In genomic region chr3:126852536-126852935, GRCh38 we compare ENCODE assay signal across 34 cellular contexts.
A peak's percentile ranks its signal among the peaks of the same experiment; 100 is the strongest.
DNase-seq lines count a peak whose midpoint lies in the region; ATAC-seq, FAIRE-seq and TF ChIP-seq lines count a peak whose summit lies in the region.
"Had no signal": no experiment of that assay in that cellular context is flagged by ENCODE, and none has a peak within 500 bp of the region (broad histone marks: within the 10 kb centered on the region; RNA-seq: fewer than 3 reads in every experiment).

No MANE protein-coding gene starts in this region.

- no peak overlapping the region for H3K27ac Mint-ChIP-seq in activated CD4-positive, alpha-beta memory T cell treated with anti-CD3 and anti-CD28 coated beads, Interleukin-2, amount 10 ng/mL, durations not matched to agents 7 days and 5 days
- H3K27ac Mint-ChIP-seq in activated CD4-positive, alpha-beta memory T cell treated with anti-CD3 and anti-CD28 coated beads for 36 hours: no peak overlapping the region
- no peak overlapping the region for H3K27ac Mint-ChIP-seq in activated CD8-positive, alpha-beta T cell treated with anti-CD3 and anti-CD28 coated beads, Interleukin-2, amount 10 ng/mL, durations not matched to agents 7 days and 5 days
- H3K27ac Mint-ChIP-seq: activated naive CD4-positive, alpha-beta T cell treated with anti-CD3 and anti-CD28 coated beads, Interleukin-2, amount 50 U/mL, for 24 hours; CD14-positive monocyte; HFFc6; immature natural killer cell; T-helper 1 cell treated with Interleukin-12 subunit alpha and Interleukin-12 subunit beta and Interleukin-4 antibody, amounts not matched to agents 30 μg/mL and 1 μg/mL, for 36 hours had no signal

- H3K27ac ChIP-seq in H1 (ENCODE audit: low read depth, low read length) (no peak overlapping the region), neuronal stem cell (replicated peaks; ENCODE audit: low read length) (peak overlapping the region; percentile 30), stomach (no peak overlapping the region), gastrocnemius medialis (no peak overlapping the region)
- H3K27ac ChIP-seq: brain microvascular endothelial cell, left lung, PC-9, prostate gland, tibial nerve had no signal

- no peak overlapping the region for H3K4me2 ChIP-seq in H1 (ENCODE audit: insufficient read depth in 1 of 2, low read depth in 2 of 2, low read length in 2 of 2)
- no peak overlapping the region for H3K4me2 ChIP-seq in neuronal stem cell (ENCODE audit: insufficient read depth, low read length, poor library complexity, severe bottlenecking)
- H3K4me2 ChIP-seq: PC-9 had no signal

- no peaks in the 10 kb centered on the region for H3K79me2 ChIP-seq in H1 (ENCODE audit: control insufficient read depth in 1 of 2, insufficient read depth in 2 of 2, low read length in 2 of 2)

- H3K36me3 ChIP-seq in H1 (ENCODE audit: control insufficient read depth in 2 of 4, insufficient read depth in 4 of 4, low read length in 3 of 4) (no peaks in the 10 kb centered on the region), neuronal stem cell (replicated peaks in 1 of 2; ENCODE audit: control insufficient read depth in 2 of 2, insufficient read depth in 2 of 2, low read length in 2 of 2) (no peaks in the 10 kb centered on the region), stomach (no peaks in the 10 kb centered on the region), gastrocnemius medialis (no peaks in the 10 kb centered on the region)
- H3K36me3 ChIP-seq: brain microvascular endothelial cell, left lung, MG63, prostate gland had no signal

- no peak overlapping the region for H3K23ac ChIP-seq in H1 (ENCODE audit: insufficient read length)
- no peak overlapping the region for H3K23ac ChIP-seq in neuronal stem cell (ENCODE audit: low read depth, low read length, poor library complexity)

- no peaks in the 10 kb centered on the region for H3K23me2 ChIP-seq in H1 (ENCODE audit: low read depth, low read length)

- H2BK12ac ChIP-seq in H1 (ENCODE audit: low read depth, low read length) (peak overlapping the region; percentile 100), neuronal stem cell (ENCODE audit: low read length) (no peak overlapping the region)

- DNase-seq in activated CD4-positive, alpha-beta memory T cell treated with anti-CD3 and anti-CD28 coated beads, Interleukin-2, amount 10 ng/mL, durations not matched to agents 7 days and 5 days: peak; percentile 7
- no peak for DNase-seq in activated CD4-positive, alpha-beta memory T cell treated with anti-CD3 and anti-CD28 coated beads for 36 hours
- DNase-seq in H1 (ENCODE audit: low read depth in 1 of 2, low spot score in 2 of 2): peak in 1 of 2 experiments; percentile 46
- DNase-seq in neuronal stem cell (ENCODE audit: low spot score): no peak
- no peak for DNase-seq in stomach
- no peak for DNase-seq in gastrocnemius medialis
- no peak for DNase-seq in activated CD8-positive, alpha-beta T cell treated with anti-CD3 and anti-CD28 coated beads, Interleukin-2, amount 10 ng/mL, durations not matched to agents 7 days and 5 days
- DNase-seq in cortex of kidney (lab: John Stamatoyannopoulos, UW): no peak
- DNase-seq: activated CD4-positive, CD25-positive, alpha-beta regulatory T cell treated with anti-CD3 and anti-CD28 coated beads, Interleukin-2, amount 50 U/mL, for 72 hours; activated CD8-positive, alpha-beta memory T cell treated with anti-CD3 and anti-CD28 coated beads for 24 hours; activated T-cell treated with anti-CD3 and anti-CD28 coated beads for 4 hours; amygdala; brain microvascular endothelial cell; DND-41; HFFc6; hippocampal formation; immature natural killer cell; KG1; left lung; MG63; NCI-H1105 treated with DMSO at 0.1 percent for 48 hours; NCI-H2029; NCI-H524 treated with DMSO at 0.1 percent for 48 hours; PC-9; stimulated activated CD4-positive, alpha-beta T cell treated with anti-CD3 and anti-CD28 coated beads, Interleukin-4, amount 100 ng/mL, for 1 hour had no signal

- no peak for TF ChIP-seq POLR2A in H1 (IDR thresholded peaks at IDR 0.05; ENCODE audit: control extremely low read depth in 1 of 2, low read depth in 2 of 2, low read length in 2 of 2)
- no peak for TF ChIP-seq POLR2A in stomach (IDR thresholded peaks at IDR 0.05)
- TF ChIP-seq POLR2A in gastrocnemius medialis (IDR thresholded peaks at IDR 0.05): no peak

- no peak overlapping the region for H2BK20ac ChIP-seq in H1 (ENCODE audit: low read length)

- no peak overlapping the region for H3K9ac ChIP-seq in H1 (replicated peaks in 1 of 4; ENCODE audit: extremely low read depth in 1 of 4, low read depth in 3 of 4, low read length in 3 of 4)
- H3K9ac ChIP-seq in neuronal stem cell (ENCODE audit: low read depth, low read length, poor library complexity): no peak overlapping the region

- H3K27me3 ChIP-seq in H1 (replicated peaks in 1 of 4; ENCODE audit: control insufficient read depth in 3 of 4, extremely low read depth in 1 of 4, insufficient read depth in 3 of 4, low read length in 3 of 4) (no peaks in the 10 kb centered on the region), neuronal stem cell (ENCODE audit: control insufficient read depth in 3 of 3, insufficient read depth in 3 of 3, low read depth in 1 of 3, low read length in 3 of 3) (no peaks in the 10 kb centered on the region), stomach (no peaks in the 10 kb centered on the region), gastrocnemius medialis (no peaks in the 10 kb centered on the region)
- H3K27me3 ChIP-seq: brain microvascular endothelial cell, left lung, MG63, tibial nerve had no signal

- no peaks in the 10 kb centered on the region for H3K4me1 Mint-ChIP-seq in activated CD4-positive, alpha-beta memory T cell treated with anti-CD3 and anti-CD28 coated beads, Interleukin-2, amount 10 ng/mL, durations not matched to agents 7 days and 5 days
- no peaks in the 10 kb centered on the region for H3K4me1 Mint-ChIP-seq in activated CD4-positive, alpha-beta memory T cell treated with anti-CD3 and anti-CD28 coated beads for 36 hours (ENCODE audit: low read depth)
- no peaks in the 10 kb centered on the region for H3K4me1 Mint-ChIP-seq in activated CD8-positive, alpha-beta T cell treated with anti-CD3 and anti-CD28 coated beads, Interleukin-2, amount 10 ng/mL, durations not matched to agents 7 days and 5 days (ENCODE audit: low read depth)
- H3K4me1 Mint-ChIP-seq: activated naive CD4-positive, alpha-beta T cell treated with anti-CD3 and anti-CD28 coated beads, Interleukin-2, amount 50 U/mL, for 24 hours; CD14-positive monocyte; immature natural killer cell had no signal

- no peaks in the 10 kb centered on the region for H3K9me3 Mint-ChIP-seq in activated CD4-positive, alpha-beta memory T cell treated with anti-CD3 and anti-CD28 coated beads, Interleukin-2, amount 10 ng/mL, durations not matched to agents 7 days and 5 days
- H3K9me3 Mint-ChIP-seq in activated CD4-positive, alpha-beta memory T cell treated with anti-CD3 and anti-CD28 coated beads for 36 hours: no peaks in the 10 kb centered on the region
- H3K9me3 Mint-ChIP-seq in activated CD8-positive, alpha-beta T cell treated with anti-CD3 and anti-CD28 coated beads, Interleukin-2, amount 10 ng/mL, durations not matched to agents 7 days and 5 days (ENCODE audit: insufficient read depth): no peaks in the 10 kb centered on the region
- H3K9me3 Mint-ChIP-seq: activated naive CD4-positive, alpha-beta T cell treated with anti-CD3 and anti-CD28 coated beads, Interleukin-2, amount 50 U/mL, for 24 hours; CD14-positive monocyte; HFFc6; immature natural killer cell; T-helper 1 cell treated with Interleukin-12 subunit alpha and Interleukin-12 subunit beta and Interleukin-4 antibody, amounts not matched to agents 30 μg/mL and 1 μg/mL, for 36 hours had no signal

- H2BK5ac ChIP-seq in H1 (ENCODE audit: low read depth, low read length) (0 out of 2 replicates have a peak overlapping the region, but pooled peaks have one; percentile 6), neuronal stem cell (ENCODE audit: low read length) (no peak overlapping the region)

- intact Hi-C loops in activated CD4-positive, alpha-beta memory T cell treated with anti-CD3 and anti-CD28 coated beads for 36 hours (cut with micrococcal nuclease): no loop called here
- intact Hi-C loops in stomach (cut with DNase I; ENCODE audit: low total_unique reads): no loop called here
- intact Hi-C loops in gastrocnemius medialis (cut with DNase I; ENCODE audit: low total_unique reads): no loop called here

- H2AFZ ChIP-seq in H1 (ENCODE audit: low read length) (no peak overlapping the region), neuronal stem cell (ENCODE audit: low read length) (no peak overlapping the region)
- H2AFZ ChIP-seq: PC-9 had no signal

- no peaks in the 10 kb centered on the region for H3K36me3 Mint-ChIP-seq in activated CD4-positive, alpha-beta memory T cell treated with anti-CD3 and anti-CD28 coated beads, Interleukin-2, amount 10 ng/mL, durations not matched to agents 7 days and 5 days (ENCODE audit: low read depth)
- peaks cover 1% of the 10 kb centered on the region for H3K36me3 Mint-ChIP-seq in activated CD4-positive, alpha-beta memory T cell treated with anti-CD3 and anti-CD28 coated beads for 36 hours
- H3K36me3 Mint-ChIP-seq in activated CD8-positive, alpha-beta T cell treated with anti-CD3 and anti-CD28 coated beads, Interleukin-2, amount 10 ng/mL, durations not matched to agents 7 days and 5 days (ENCODE audit: low read depth): no peaks in the 10 kb centered on the region
- H3K36me3 Mint-ChIP-seq: CD14-positive monocyte had no signal

- 80% methylated on average over 10 of the region's 10 CpGs; no CpG with 5 or more reads in 1 of the 2 experiments for WGBS in H1 (ENCODE audit: extremely low coverage in 1 of 2, insufficient coverage in 1 of 2, insufficient read length in 1 of 2, insufficient replicate concordance in 2 of 2, low coverage in 1 of 2, low lambda C conversion rate in 2 of 2, missing lambda C conversion rate in 1 of 2), 2 experiments
- no CpG with 5 or more reads among the region's 10 CpGs for WGBS in neuronal stem cell (ENCODE audit: extremely low coverage in 2 of 2, insufficient read length in 2 of 2, insufficient replicate concordance in 1 of 2), 2 donors
- 89 to 93% (median 92%) methylated on average over 10 of the region's 10 CpGs for WGBS in stomach, 5 donors

- TF ChIP-seq EP300 in H1 (IDR thresholded peaks at IDR 0.05; ENCODE audit: borderline replicate concordance in 1 of 2, low read depth in 2 of 2, low read length in 2 of 2) (no peak), stomach (IDR thresholded peaks at IDR 0.05) (no peak)

- H2AK5ac ChIP-seq in H1 (ENCODE audit: low read depth, low read length) (no peak overlapping the region; the same call in 1 of the 2 replicates), neuronal stem cell (ENCODE audit: low read depth, low read length) (no peak overlapping the region)

- H3K27me3 Mint-ChIP-seq in activated CD4-positive, alpha-beta memory T cell treated with anti-CD3 and anti-CD28 coated beads, Interleukin-2, amount 10 ng/mL, durations not matched to agents 7 days and 5 days: no peaks in the 10 kb centered on the region
- H3K27me3 Mint-ChIP-seq in activated CD4-positive, alpha-beta memory T cell treated with anti-CD3 and anti-CD28 coated beads for 36 hours: no peaks in the 10 kb centered on the region
- no peaks in the 10 kb centered on the region for H3K27me3 Mint-ChIP-seq in activated CD8-positive, alpha-beta T cell treated with anti-CD3 and anti-CD28 coated beads, Interleukin-2, amount 10 ng/mL, durations not matched to agents 7 days and 5 days (ENCODE audit: low read depth)
- H3K27me3 Mint-ChIP-seq: activated naive CD4-positive, alpha-beta T cell treated with anti-CD3 and anti-CD28 coated beads, Interleukin-2, amount 50 U/mL, for 24 hours had no signal

- H3K18ac ChIP-seq in H1 (ENCODE audit: extremely low read depth, low read length): peak overlapping the region; percentile 34; the same call in 1 of the 2 replicates
- H3K18ac ChIP-seq in neuronal stem cell (ENCODE audit: low read length): peak overlapping the region; percentile 53

- peak; percentile 7 for FAIRE-seq in H1 (lab: Jason Lieb, UNC)
- FAIRE-seq: A204.1, TTC549 had no signal

- H3K14ac ChIP-seq in H1 (ENCODE audit: insufficient read length) (no peak overlapping the region), neuronal stem cell (ENCODE audit: low read length) (no peak overlapping the region)

- H3K4me1 ChIP-seq in H1 (replicated peaks in 1 of 4; ENCODE audit: control insufficient read depth in 3 of 4, insufficient read depth in 4 of 4, low read length in 3 of 4): peaks cover 26 to 33% (median 27%) of the 10 kb centered on the region in 4 experiments
- peaks cover 6 to 39% of the 10 kb centered on the region in 2 donors for H3K4me1 ChIP-seq in neuronal stem cell (ENCODE audit: control insufficient read depth in 2 of 2, insufficient read depth in 1 of 2, low read depth in 1 of 2, low read length in 2 of 2)
- H3K4me1 ChIP-seq in stomach: peaks cover 0 to 16% (median 0%) of the 10 kb centered on the region in 4 donors
- H3K4me1 ChIP-seq in gastrocnemius medialis: no peaks in the 10 kb centered on the region
- H3K4me1 ChIP-seq: left lung, prostate gland, tibial nerve had no signal

- H4K8ac ChIP-seq in H1 (ENCODE audit: extremely low read depth, insufficient read depth, low read length) (peak overlapping the region; percentile 81; the same call in 1 of the 2 replicates), neuronal stem cell (ENCODE audit: low read depth, low read length) (no peak overlapping the region)

- H3K4me3 Mint-ChIP-seq in activated CD4-positive, alpha-beta memory T cell treated with anti-CD3 and anti-CD28 coated beads, Interleukin-2, amount 10 ng/mL, durations not matched to agents 7 days and 5 days: no peak overlapping the region
- no peak overlapping the region for H3K4me3 Mint-ChIP-seq in activated CD4-positive, alpha-beta memory T cell treated with anti-CD3 and anti-CD28 coated beads for 36 hours
- no peak overlapping the region for H3K4me3 Mint-ChIP-seq in activated CD8-positive, alpha-beta T cell treated with anti-CD3 and anti-CD28 coated beads, Interleukin-2, amount 10 ng/mL, durations not matched to agents 7 days and 5 days
- H3K4me3 Mint-ChIP-seq: activated naive CD4-positive, alpha-beta T cell treated with anti-CD3 and anti-CD28 coated beads, Interleukin-2, amount 50 U/mL, for 24 hours; CD14-positive monocyte; HFFc6; immature natural killer cell; T-helper 1 cell treated with Interleukin-12 subunit alpha and Interleukin-12 subunit beta and Interleukin-4 antibody, amounts not matched to agents 30 μg/mL and 1 μg/mL, for 36 hours had no signal

- CTCF ChIA-PET in activated CD4-positive, alpha-beta memory T cell treated with anti-CD3 and anti-CD28 coated beads, Interleukin-2, amount 10 ng/mL, durations not matched to agents 7 days and 5 days (lab: Charles Lee): interaction anchor here (0.6 to 1.3 kb wide), 2 partner anchors 45 to 130 kb away, joined by 3 read pairs; partner anchors contain the start of gene PLXNA1
- CTCF ChIA-PET in activated CD4-positive, alpha-beta memory T cell treated with anti-CD3 and anti-CD28 coated beads for 36 hours (lab: Charles Lee): no interaction called here
- CTCF ChIA-PET in H1 (lab: Charles Lee; ENCODE audit: partially characterized antibody): interaction anchor here (1.0 to 8.2 kb wide), 6 partner anchors 36 to 150 kb away, joined by 3 to 53 read pairs (median 4); no protein-coding TSS in a partner anchor
- CTCF ChIA-PET in activated CD8-positive, alpha-beta T cell treated with anti-CD3 and anti-CD28 coated beads, Interleukin-2, amount 10 ng/mL, durations not matched to agents 7 days and 5 days (lab: Charles Lee): no interaction called here

- H3K4me3 ChIP-seq in H1 (ENCODE audit: extremely low read depth in 1 of 4, insufficient read depth in 2 of 4, low read depth in 3 of 4, low read length in 4 of 4): no peak overlapping the region
- no peak overlapping the region for H3K4me3 ChIP-seq in neuronal stem cell (ENCODE audit: low read length in 2 of 2)
- no peak overlapping the region for H3K4me3 ChIP-seq in stomach
- H3K4me3 ChIP-seq in gastrocnemius medialis: no peak overlapping the region
- H3K4me3 ChIP-seq: left lung, MG63, PC-9, prostate gland, tibial nerve had no signal

- no peak for TF ChIP-seq CTCF in H1 (IDR thresholded peaks at IDR 0.05; ENCODE audit: control extremely low read depth in 1 of 3, insufficient read depth in 1 of 3, low read depth in 1 of 3, low read length in 3 of 3)
- TF ChIP-seq CTCF in stomach (IDR thresholded peaks at IDR 0.05): no peak
- no peak for TF ChIP-seq CTCF in gastrocnemius medialis (IDR thresholded peaks at IDR 0.05 in 4 of 5, conservative IDR thresholded peaks at IDR 0.05 in 1 of 5)

- H4K91ac ChIP-seq in H1 (replicated peaks; ENCODE audit: insufficient read length, low read length): peak overlapping the region; percentile 87
- H4K91ac ChIP-seq in neuronal stem cell (ENCODE audit: low read depth, low read length, poor library complexity): no peak overlapping the region

- no peaks in the 10 kb centered on the region for H3K9me3 ChIP-seq in H1 (ENCODE audit: insufficient read depth in 2 of 2, low read depth in 1 of 2, low read length in 1 of 2)
- no peaks in the 10 kb centered on the region for H3K9me3 ChIP-seq in neuronal stem cell (replicated peaks in 1 of 2; ENCODE audit: control insufficient read depth in 2 of 2, insufficient read depth in 1 of 2, low read depth in 1 of 2, low read length in 2 of 2)
- no peaks in the 10 kb centered on the region for H3K9me3 ChIP-seq in stomach
- no peaks in the 10 kb centered on the region for H3K9me3 ChIP-seq in gastrocnemius medialis
- H3K9me3 ChIP-seq: left lung, MG63, prostate gland, tibial nerve had no signal

- H4K20me1 ChIP-seq in H1 (replicated peaks in 1 of 2; ENCODE audit: control insufficient read depth in 1 of 2, insufficient read depth in 2 of 2, low read length in 2 of 2): peaks cover 0 to 2% of the 10 kb centered on the region in 2 experiments

- in situ Hi-C loops in gastrocnemius medialis (cut with MboI; ENCODE audit: low sequenced_read_pairs in 4 of 4): no loop called here

- POLR2A ChIA-PET in activated CD4-positive, alpha-beta memory T cell treated with anti-CD3 and anti-CD28 coated beads, Interleukin-2, amount 10 ng/mL, durations not matched to agents 7 days and 5 days (lab: Charles Lee): no interaction called here
- POLR2A ChIA-PET in activated CD4-positive, alpha-beta memory T cell treated with anti-CD3 and anti-CD28 coated beads for 36 hours (lab: Charles Lee): no interaction called here
- POLR2A ChIA-PET in H1 (lab: Charles Lee; ENCODE audit: partially characterized antibody): interaction anchor here (0.6 to 4.3 kb wide), 7 partner anchors 14 to 620 kb away, joined by 3 to 17 read pairs (median 3); no protein-coding TSS in a partner anchor
- POLR2A ChIA-PET in activated CD8-positive, alpha-beta T cell treated with anti-CD3 and anti-CD28 coated beads, Interleukin-2, amount 10 ng/mL, durations not matched to agents 7 days and 5 days (lab: Charles Lee): no interaction called here

- H3K79me1 ChIP-seq in H1 (ENCODE audit: low read depth, low read length) (no peaks in the 10 kb centered on the region), neuronal stem cell (ENCODE audit: low read depth, low read length) (no peaks in the 10 kb centered on the region)

- no peak for ATAC-seq in gastrocnemius medialis
- ATAC-seq in activated CD8-positive, alpha-beta T cell treated with anti-CD3 and anti-CD28 coated beads, Interleukin-2, amount 10 ng/mL, durations not matched to agents 7 days and 5 days: no peak
- ATAC-seq: left lung, Right ventricle myocardium inferior, SK-N-SH treated with all-trans-retinoic acid at 6 μM for 48 hours had no signal

- H2BK15ac ChIP-seq in H1 (ENCODE audit: low read length) (no peak overlapping the region), neuronal stem cell (ENCODE audit: low read length) (no peak overlapping the region)

- H3K56ac ChIP-seq in H1 (replicated peaks; ENCODE audit: insufficient read length, low read depth, low read length): no peak overlapping the region

- no peak; a peak in 1 of 4 replicates for TF ChIP-seq RAD21 in H1 (IDR thresholded peaks at IDR 0.05 in 1 of 2, conservative IDR thresholded peaks at IDR 0.05 in 1 of 2; ENCODE audit: low read depth in 2 of 2, low read length in 2 of 2)

- H2BK120ac ChIP-seq in H1 (replicated peaks; ENCODE audit: low read depth, low read length): no peak overlapping the region
- H2BK120ac ChIP-seq in neuronal stem cell (ENCODE audit: low read depth, low read length): no peak overlapping the region

- H4K5ac ChIP-seq in H1 (ENCODE audit: insufficient read length, low read depth, low read length): peak overlapping the region; percentile 47

- H3K4ac ChIP-seq in H1 (replicated peaks; ENCODE audit: insufficient read length, low read depth, low read length) (no peak overlapping the region), neuronal stem cell (ENCODE audit: low read length) (no peak overlapping the region)

Comparison
In these comparisons a context has a peak if more than half of its experiments do, and no peak if none do; other contexts are left out.
1. CTCF ChIA-PET loops: an anchor here in activated CD4-positive, alpha-beta memory T cell treated with anti-CD3 and anti-CD28 coated beads, Interleukin-2, amount 10 ng/mL, durations not matched to agents 7 days and 5 days (0.6 to 1.3 kb wide) and H1 (1.0 to 8.2 kb wide); none called in activated CD4-positive, alpha-beta memory T cell treated with anti-CD3 and anti-CD28 coated beads for 36 hours and activated CD8-positive, alpha-beta T cell treated with anti-CD3 and anti-CD28 coated beads, Interleukin-2, amount 10 ng/mL, durations not matched to agents 7 days and 5 days.